23 cellular contexts compared by ENCODE assay signal in genomic region chr5:115237066-115237465, GRCh38.
"Had no signal": no experiment of that assay in that cellular context is flagged by ENCODE, and none has a peak within 500 bp of the region (broad histone marks: within the 10 kb centered on the region; RNA-seq: fewer than 3 reads in every experiment).

No MANE protein-coding gene starts in this region.

- H3K4me1 Mint-ChIP-seq: nephron progenitor cell had no signal

- H3K9me3 ChIP-seq: heart right ventricle, left lung, lower lobe of right lung, ovary, right atrium auricular region, suprapubic skin, thoracic aorta, tibial artery, upper lobe of right lung had no signal

- H3K4me3 ChIP-seq: heart right ventricle, hepatocyte, left lung, lower lobe of right lung, ovary, right atrium auricular region, skin epidermis, suprapubic skin, thoracic aorta, tibial artery, upper lobe of right lung had no signal

- H3K27me3 Mint-ChIP-seq: progenitor cell of endocrine pancreas; stimulated activated naive CD8-positive, alpha-beta T cell treated with anti-CD3 and anti-CD28 coated beads, Interleukin-15, Interleukin-2, amounts not matched to agents 100 ng/mL and 50 ng/mL, for 24 hours had no signal

- H3K27ac Mint-ChIP-seq: natural killer cell; nephron progenitor cell; progenitor cell of endocrine pancreas; stimulated activated effector memory CD8-positive, alpha-beta T cell treated with anti-CD3 and anti-CD28 coated beads, Interleukin-12 subunit alpha, Interleukin-12 subunit beta, amount 100 ng/mL, for 72 hours; stimulated activated naive CD8-positive, alpha-beta T cell treated with anti-CD3 and anti-CD28 coated beads, Interleukin-15, Interleukin-2, amounts not matched to agents 100 ng/mL and 50 ng/mL, for 24 hours had no signal

- H3K27me3 ChIP-seq: heart right ventricle, hepatocyte, left lung, ovary, right atrium auricular region, suprapubic skin, tibial artery, upper lobe of right lung had no signal

- H3K9me3 Mint-ChIP-seq: natural killer cell; nephron progenitor cell; stimulated activated effector memory CD8-positive, alpha-beta T cell treated with anti-CD3 and anti-CD28 coated beads, Interleukin-12 subunit alpha, Interleukin-12 subunit beta, amount 100 ng/mL, for 72 hours; stimulated activated naive CD8-positive, alpha-beta T cell treated with anti-CD3 and anti-CD28 coated beads, Interleukin-15, Interleukin-2, amounts not matched to agents 100 ng/mL and 50 ng/mL, for 24 hours had no signal

- H3K4me3 Mint-ChIP-seq: natural killer cell; nephron progenitor cell; stimulated activated effector memory CD8-positive, alpha-beta T cell treated with anti-CD3 and anti-CD28 coated beads, Interleukin-12 subunit alpha, Interleukin-12 subunit beta, amount 100 ng/mL, for 72 hours; stimulated activated naive CD8-positive, alpha-beta T cell treated with anti-CD3 and anti-CD28 coated beads, Interleukin-15, Interleukin-2, amounts not matched to agents 100 ng/mL and 50 ng/mL, for 24 hours had no signal

- H3K27ac ChIP-seq: heart right ventricle, hepatocyte, left lung, lower lobe of right lung, ovary, right atrium auricular region, skin epidermis, suprapubic skin, thoracic aorta, tibial artery, upper lobe of right lung had no signal

- ATAC-seq: heart right ventricle; left colon; lower lobe of right lung; natural killer cell; sciatic nerve; stimulated activated effector memory CD8-positive, alpha-beta T cell treated with anti-CD3 and anti-CD28 coated beads, Interleukin-12 subunit alpha, Interleukin-12 subunit beta, amount 100 ng/mL, for 72 hours; upper lobe of right lung had no signal

- DNase-seq: heart right ventricle; left colon; left lung; lower lobe of right lung; mammary epithelial cell; mesenchymal stem cell; natural killer cell; nephron progenitor cell; ovary; stimulated activated CD4-positive, alpha-beta T cell treated with anti-CD3 and anti-CD28 coated beads, Interleukin-4, amount 100 ng/mL, for 24 hours; stimulated activated naive CD4-positive, alpha-beta T cell; tibial artery; trophoblast cell; upper lobe of right lung had no signal

- H3K4me1 ChIP-seq: left lung, right atrium auricular region, suprapubic skin, upper lobe of right lung had no signal

- H3K36me3 ChIP-seq: ovary had no signal
